Comparison of ENCODE assay signal across 8 cellular contexts in the genomic region with DNA sequence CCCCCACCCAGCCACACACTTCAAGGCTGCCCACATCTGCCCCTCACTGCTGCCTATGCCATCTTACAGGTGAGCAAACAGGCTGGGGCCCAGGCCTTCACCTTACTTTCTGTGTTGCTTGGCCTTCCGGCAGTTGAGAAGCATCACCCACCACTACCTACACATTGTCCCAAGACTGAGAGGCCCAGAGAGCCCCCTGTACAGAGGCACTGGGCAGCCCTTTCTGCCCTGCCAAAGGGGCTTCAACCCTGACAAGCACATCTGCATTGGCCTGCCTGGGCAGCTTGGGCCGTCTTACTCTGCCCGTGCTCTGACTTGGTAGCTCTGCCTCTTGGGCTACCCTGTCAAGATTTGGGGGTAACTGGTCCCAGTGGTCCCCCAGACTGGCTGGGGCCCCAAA. TPM values are rescaled to one million over a fixed set of nuclear protein-coding genes. Genes with fewer than 3 reads are reported as not detected.
DNase-seq lines count a peak whose midpoint lies in the region; ATAC-seq and TF ChIP-seq lines count a peak whose summit lies in the region.

No MANE protein-coding gene starts in this region.

- intact Hi-C loops in heart right ventricle (cut with DNase I): loop anchor here in 1 of 10 donors (5.0 kb wide), 1 partner anchor 56 kb away; a partner anchor contains a TSS
- intact Hi-C loops in Right ventricle myocardium superior (cut with DNase I): no loop called here
- intact Hi-C loops in vagina (cut with DNase I): no loop called here

- TF ChIP-seq CTCF in heart right ventricle (IDR thresholded peaks at IDR 0.05): no peak
- no peak for TF ChIP-seq CTCF in brain (conservative IDR thresholded peaks at IDR 0.05)
- TF ChIP-seq CTCF in vagina (IDR thresholded peaks at IDR 0.05): no peak
- TF ChIP-seq CTCF in GM20000 (IDR thresholded peaks at IDR 0.05; ENCODE audit: extremely low read depth, missing control alignments): no peak

- peaks cover 5% of the 10 kb centered on the region for H3K36me3 Mint-ChIP-seq in brain

- H3K27ac ChIP-seq in heart right ventricle (peak overlapping the region in 9 of 10 donors; percentile 92 to 99 (median 97)), mesodermal cell (ENCODE audit: low read depth, low read length, severe bottlenecking) (no peak overlapping the region), vagina (peak overlapping the region; percentile 82)

- H3K4me3 Mint-ChIP-seq in brain: peak overlapping the region; percentile 84 to 89 (median 86)

- H3K4me1 ChIP-seq in heart right ventricle: peaks cover 21 to 59% (median 48%) of the 10 kb centered on the region in 9 donors
- H3K4me1 ChIP-seq in mesodermal cell (ENCODE audit: control insufficient read depth, insufficient read depth, low read length, poor library complexity, severe bottlenecking): peaks cover 18% of the 10 kb centered on the region
- peaks cover 50% of the 10 kb centered on the region for H3K4me1 ChIP-seq in vagina

- no peak for DNase-seq in heart right ventricle
- DNase-seq in Right ventricle myocardium superior: no peak
- DNase-seq in vagina (ENCODE audit: extremely low spot score in 2 of 2): no peak
- no peak for DNase-seq in Ammon's horn (ENCODE audit: low spot score)
- DNase-seq in NCI-H2196 (lab: John Stamatoyannopoulos, UW; ENCODE audit: unreplicated experiment): no peak
- no peak for DNase-seq in GM20000 (ENCODE audit: low spot score)

- ATAC-seq in heart right ventricle (no peak), Right ventricle myocardium superior (ENCODE audit: poor library complexity) (no peak)

- H3K27me3 ChIP-seq in heart right ventricle: no peaks in the 10 kb centered on the region
- no peaks in the 10 kb centered on the region for H3K27me3 ChIP-seq in vagina

- H3K36me3 ChIP-seq in heart right ventricle: peaks cover 0 to 44% (median 26%) of the 10 kb centered on the region in 9 donors
- H3K36me3 ChIP-seq in mesodermal cell (ENCODE audit: control insufficient read depth, insufficient read depth, low read length): peaks cover 37% of the 10 kb centered on the region
- peaks cover 3 to 39% of the 10 kb centered on the region in 2 donors for H3K36me3 ChIP-seq in vagina

- 69 to 73% methylated on average over 3 of the region's 3 CpGs for WGBS in heart right ventricle, 2 donors
- 84 to 100% methylated on average over 2 to 3 of the region's 3 CpGs for WGBS in mesodermal cell (ENCODE audit: insufficient coverage in 2 of 2), 2 experiments

- H3K27ac Mint-ChIP-seq in brain: peak overlapping the region; percentile 32 to 86 (median 72)

- peaks cover 8% of the 10 kb centered on the region for H3K27me3 Mint-ChIP-seq in brain

- no peaks in the 10 kb centered on the region for H3K9me3 ChIP-seq in heart right ventricle
- no peaks in the 10 kb centered on the region for H3K9me3 ChIP-seq in mesodermal cell (ENCODE audit: control insufficient read depth, low read length)
- H3K9me3 ChIP-seq in vagina: no peaks in the 10 kb centered on the region

- H3K4me3 ChIP-seq in heart right ventricle (peak overlapping the region; percentile 59 to 96 (median 86)), mesodermal cell (ENCODE audit: extremely low read depth, insufficient read depth, low read length, poor library complexity, severe bottlenecking) (peak overlapping the region; percentile 81), vagina (peak overlapping the region; percentile 82 to 90)

- H3K4me1 Mint-ChIP-seq in brain: peaks cover 35% of the 10 kb centered on the region

- no peaks in the 10 kb centered on the region for H3K9me3 Mint-ChIP-seq in brain

- TF ChIP-seq POLR2A in vagina (IDR thresholded peaks at IDR 0.05): no peak

RNA-seq across cellular contexts. Expression of a gene that starts 1.2 kb away (rescaled TPM):
- 10 to 100 TPM; 23.9 to 43.4 (median 33.5) TPM for total RNA-seq in heart right ventricle
- polyA plus RNA-seq in heart right ventricle: 10 to 100 TPM; 18.9 to 20.6 TPM
- total RNA-seq in Right ventricle myocardium superior: 32.7 TPM
- 13.5 TPM for polyA plus RNA-seq in brain (ENCODE audit: insufficient read depth, low read depth, low replicate concordance)
- 9.3 TPM for polyA plus RNA-seq in mesodermal cell (2013, experiment 1 of 2)
- polyA plus RNA-seq in mesodermal cell (2013, experiment 2 of 2): 7.2 TPM
- total RNA-seq in vagina: 18.4 TPM

RNA-seq across cellular contexts. Expression of a gene that starts 3.1 kb away (rescaled TPM):
- 100 to 1,000 TPM; 207 to 356 (median 281) TPM for total RNA-seq in heart right ventricle
- 100 to 1,000 TPM; 366 to 469 TPM for polyA plus RNA-seq in heart right ventricle
- total RNA-seq in Right ventricle myocardium superior: 269 TPM
- 129 TPM for polyA plus RNA-seq in brain (ENCODE audit: insufficient read depth, low read depth, low replicate concordance)
- polyA plus RNA-seq in mesodermal cell (2013, experiment 1 of 2): 259 TPM
- polyA plus RNA-seq in mesodermal cell (2013, experiment 2 of 2): 229 TPM
- 277 TPM for total RNA-seq in vagina

RNA-seq across cellular contexts. Expression of a gene that starts 36.2 kb away (rescaled TPM):
- total RNA-seq in heart right ventricle: 10 to 100 TPM in 1 of 10 donors, 1 to 10 TPM in 9; 7.2 to 12.4 (median 9.1) TPM
- polyA plus RNA-seq in heart right ventricle: 1 to 10 TPM; 5.8 to 5.9 TPM
- 7.9 TPM for total RNA-seq in Right ventricle myocardium superior
- polyA plus RNA-seq in brain (ENCODE audit: insufficient read depth, low read depth, low replicate concordance): 71.6 TPM
- 64.1 TPM for polyA plus RNA-seq in mesodermal cell (2013, experiment 1 of 2)
- polyA plus RNA-seq in mesodermal cell (2013, experiment 2 of 2): 52.4 TPM
- 27.7 TPM for total RNA-seq in vagina

RNA-seq across cellular contexts. Expression of a gene that starts 53.1 kb away (rescaled TPM):
- total RNA-seq in heart right ventricle (10 to 100 TPM in 9 of 10 donors, 1 to 10 TPM in 1; 8.2 to 15.6 (median 13.2) TPM), Right ventricle myocardium superior (8.1 TPM), vagina (15.5 TPM)
- polyA plus RNA-seq in heart right ventricle (10 to 100 TPM in 1 of 2 donors, 1 to 10 TPM in 1; 8.5 to 10.8 TPM), brain (ENCODE audit: insufficient read depth, low read depth, low replicate concordance) (31.1 TPM)
- polyA plus RNA-seq in mesodermal cell (2013, experiment 1 of 2): 28.1 TPM
- polyA plus RNA-seq in mesodermal cell (2013, experiment 2 of 2): 34.4 TPM

RNA-seq across cellular contexts. Expression of a gene that starts 53.4 kb away (rescaled TPM):
- total RNA-seq in heart right ventricle (10 to 100 TPM in 9 of 10 donors, 1 to 10 TPM in 1; 9.5 to 15.7 (median 12.0) TPM), Right ventricle myocardium superior (11.5 TPM), vagina (11.0 TPM)
- polyA plus RNA-seq in heart right ventricle (1 to 10 TPM; 2.1 to 2.4 TPM), brain (ENCODE audit: insufficient read depth, low read depth, low replicate concordance) (10.3 TPM)
- 11.6 TPM for polyA plus RNA-seq in mesodermal cell (2013, experiment 1 of 2)
- polyA plus RNA-seq in mesodermal cell (2013, experiment 2 of 2): 10.5 TPM
